ENCODE assay signal across 18 cellular contexts in the genomic region with DNA sequence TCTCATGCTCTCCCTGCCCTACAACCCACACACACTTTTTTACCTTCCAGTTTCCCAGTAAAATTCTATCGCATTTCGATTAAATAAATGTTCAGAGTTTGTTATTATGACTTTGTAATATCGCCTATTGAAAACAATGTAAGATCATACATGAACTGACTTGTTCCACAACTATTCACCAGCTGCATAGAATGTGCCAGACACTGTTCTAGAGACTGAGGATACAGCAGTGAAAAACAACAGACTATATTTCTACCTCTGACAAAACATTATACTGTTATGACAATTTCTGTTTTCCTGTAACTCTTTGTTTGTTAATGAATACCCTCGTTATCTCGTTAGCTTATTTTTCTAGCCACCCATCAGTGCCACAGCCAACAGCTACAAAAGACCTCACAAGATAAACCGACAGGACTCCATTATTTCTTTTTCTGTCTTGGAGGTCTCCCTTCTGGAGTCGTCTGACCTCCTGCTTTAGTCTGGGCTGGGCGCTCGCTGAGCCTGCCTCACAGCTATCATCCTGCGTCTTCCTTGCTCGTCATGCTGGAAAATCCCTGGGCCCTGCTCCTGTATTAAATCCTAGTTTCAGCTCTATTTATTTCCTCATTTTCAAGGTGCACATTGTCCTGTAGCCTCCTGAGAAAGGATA.
"Had no signal": no experiment of that assay in that cellular context is flagged by ENCODE, and none has a peak within 500 bp of the region (broad histone marks: within the 10 kb centered on the region; RNA-seq: fewer than 3 reads in every experiment).

No MANE protein-coding gene starts in this region.

- H3K27ac ChIP-seq: adrenal gland, left ventricle myocardium inferior, neutrophil, pancreas, thyroid gland, uterus, WERI-Rb-1 had no signal

- H3K4me3 Mint-ChIP-seq: activated CD4-positive, alpha-beta T cell treated with anti-CD3 and anti-CD28 coated beads for 36 hours; activated T-helper 1 cell treated with anti-CD3 and anti-CD28 coated beads, Interleukin-12 subunit alpha, Interleukin-12 subunit beta, Interleukin-2, Interleukin-4 antibody, amounts not matched to agents 30 ng/mL and 10 ng/mL and 1 ng/mL, durations not matched to agents 14 hours and 24 hours and 36 hours; naive B cell had no signal

- ATAC-seq: activated CD4-positive, alpha-beta T cell treated with anti-CD3 and anti-CD28 coated beads for 36 hours; activated naive CD4-positive, alpha-beta T cell treated with anti-CD3 and anti-CD28 coated beads, Interleukin-2, amount 50 U/mL, for 72 hours; mucosa of descending colon; pancreas had no signal

- H3K27me3 ChIP-seq: adrenal gland, dorsolateral prefrontal cortex, neutrophil, pancreas, thyroid gland, uterus had no signal

- H3K36me3 Mint-ChIP-seq: activated naive CD4-positive, alpha-beta T cell treated with anti-CD3 and anti-CD28 coated beads, Interleukin-2, amount 50 U/mL, for 72 hours; naive B cell had no signal

- H3K27ac Mint-ChIP-seq: activated CD4-positive, alpha-beta T cell treated with anti-CD3 and anti-CD28 coated beads for 36 hours; activated naive CD4-positive, alpha-beta T cell treated with anti-CD3 and anti-CD28 coated beads, Interleukin-2, amount 50 U/mL, for 72 hours; activated T-helper 1 cell treated with anti-CD3 and anti-CD28 coated beads, Interleukin-12 subunit alpha, Interleukin-12 subunit beta, Interleukin-2, Interleukin-4 antibody, amounts not matched to agents 30 ng/mL and 10 ng/mL and 1 ng/mL, durations not matched to agents 14 hours and 24 hours and 36 hours; naive B cell had no signal

- H3K9me3 Mint-ChIP-seq: activated T-helper 1 cell treated with anti-CD3 and anti-CD28 coated beads, Interleukin-12 subunit alpha, Interleukin-12 subunit beta, Interleukin-2, Interleukin-4 antibody, amounts not matched to agents 30 ng/mL and 10 ng/mL and 1 ng/mL, durations not matched to agents 14 hours and 24 hours and 36 hours had no signal

- DNase-seq: activated CD4-positive, alpha-beta T cell treated with anti-CD3 and anti-CD28 coated beads for 36 hours; activated CD4-positive, alpha-beta T cell treated with anti-CD3 and anti-CD28 coated beads, Interleukin-2, amount 50 U/mL, for 48 hours; activated gamma-delta T cell treated with Interleukin-2 at 50 U/mL for 16 hours; activated T-cell treated with anti-CD3 and anti-CD28 coated beads for 4 hours; adrenal gland; kidney; left ventricle myocardium inferior; mucosa of descending colon; naive B cell; pancreas; stimulated activated naive CD4-positive, alpha-beta T cell; thyroid gland; uterus; WERI-Rb-1 had no signal

- H3K9me3 ChIP-seq: adrenal gland, left ventricle myocardium inferior, mucosa of descending colon, neutrophil, pancreas, thyroid gland, uterus had no signal

- H3K36me3 ChIP-seq: adrenal gland, left ventricle myocardium inferior, neutrophil, pancreas, thyroid gland, uterus, WERI-Rb-1 had no signal

- H3K4me1 Mint-ChIP-seq: activated CD4-positive, alpha-beta T cell treated with anti-CD3 and anti-CD28 coated beads for 36 hours; naive B cell had no signal

- H3K27me3 Mint-ChIP-seq: activated CD4-positive, alpha-beta T cell treated with anti-CD3 and anti-CD28 coated beads for 36 hours; naive B cell had no signal

- H3K4me1 ChIP-seq: adrenal gland, left ventricle myocardium inferior, pancreas, thyroid gland, uterus had no signal

- H3K4me3 ChIP-seq: adrenal gland, dorsolateral prefrontal cortex, left ventricle myocardium inferior, mucosa of descending colon, pancreas, thyroid gland, uterus had no signal
